In genomic region chr6:145818796-145819195, GRCh38 we compare ENCODE assay signal across 16 cellular contexts. TPM values are rescaled to one million over a fixed set of nuclear protein-coding genes. Genes with fewer than 3 reads are reported as not detected.
DNase-seq lines count a peak whose midpoint lies in the region; ATAC-seq and TF ChIP-seq lines count a peak whose summit lies in the region.
"Had no signal": no experiment of that assay in that cellular context is flagged by ENCODE, and none has a peak within 500 bp of the region (broad histone marks: within the 10 kb centered on the region; RNA-seq: fewer than 3 reads in every experiment).

No MANE protein-coding gene starts in this region.

- H3K27me3 Mint-ChIP-seq in effector memory CD8-positive, alpha-beta T cell, result no peaks in the 10 kb centered on the region
- no peaks in the 10 kb centered on the region for H3K27me3 Mint-ChIP-seq in activated CD8-positive, alpha-beta T cell treated with anti-CD3 and anti-CD28 coated beads, Interleukin-2, amount 10 ng/mL, durations not matched to agents 7 days and 5 days (ENCODE audit: low read depth)
- H3K27me3 Mint-ChIP-seq: CD4-positive, alpha-beta memory T cell had no signal

- H3K4me1 ChIP-seq in heart right ventricle, result peaks cover 0 to 40% (median 24%) of the 10 kb centered on the region in 9 donors
- peaks cover 30 to 36% of the 10 kb centered on the region in 2 donors for H3K4me1 ChIP-seq in gastrocnemius medialis

- peaks cover 3% of the 10 kb centered on the region for H3K36me3 Mint-ChIP-seq in effector memory CD8-positive, alpha-beta T cell (ENCODE audit: insufficient read depth)
- peaks cover 8% of the 10 kb centered on the region for H3K36me3 Mint-ChIP-seq in activated CD8-positive, alpha-beta T cell treated with anti-CD3 and anti-CD28 coated beads, Interleukin-2, amount 10 ng/mL, durations not matched to agents 7 days and 5 days (ENCODE audit: low read depth)

- H3K9me3 ChIP-seq in heart right ventricle (no peaks in the 10 kb centered on the region), gastrocnemius medialis (no peaks in the 10 kb centered on the region)
- H3K9me3 ChIP-seq: HAP-1 had no signal

- WGBS in heart right ventricle, 2 donors, result 51 to 52% methylated on average over 2 of the region's 2 CpGs

- in situ Hi-C loops in gastrocnemius medialis (cut with MboI; ENCODE audit: low sequenced_read_pairs in 4 of 4), result loop anchor here (5.0 to 25.0 kb wide), 5 partner anchors 81 to 1394 kb away; partner anchors contain the start of genes EPM2A (in 3 of the 4), SHPRH (in 1 of the 4) and STXBP5 (in 1 of the 4)

- TF ChIP-seq CTCF in heart right ventricle (IDR thresholded peaks at IDR 0.05) (no peak), gastrocnemius medialis (IDR thresholded peaks at IDR 0.05 in 4 of 5, conservative IDR thresholded peaks at IDR 0.05 in 1 of 5) (no peak)

- intact Hi-C loops in heart right ventricle (cut with DNase I), result loop anchor here in 3 of 10 donors (10.0 kb wide), 3 partner anchors 84 to 1386 kb away; partner anchors contain the start of genes SHPRH (in 2 of the 3), EPM2A (in 1 of the 3) and STXBP5 (in 1 of the 3)
- intact Hi-C loops in cardiac septum (cut with DNase I), result no loop called here
- intact Hi-C loops in gastrocnemius medialis (cut with DNase I; ENCODE audit: low total_unique reads), result no loop called here

- ATAC-seq in heart right ventricle, result peak in 1 of 8 donors; percentile 20
- ATAC-seq in effector memory CD8-positive, alpha-beta T cell (replicated peaks), result no peak
- peak in 1 of 2 donors; percentile 24 for ATAC-seq in gastrocnemius medialis
- no peak for ATAC-seq in activated CD8-positive, alpha-beta T cell treated with anti-CD3 and anti-CD28 coated beads, Interleukin-2, amount 10 ng/mL, durations not matched to agents 7 days and 5 days

- H3K27ac Mint-ChIP-seq in effector memory CD8-positive, alpha-beta T cell, result peak overlapping the region; percentile 7 to 52
- no peak overlapping the region for H3K27ac Mint-ChIP-seq in activated CD8-positive, alpha-beta T cell treated with anti-CD3 and anti-CD28 coated beads, Interleukin-2, amount 10 ng/mL, durations not matched to agents 7 days and 5 days
- H3K27ac Mint-ChIP-seq: CD14-positive monocyte; CD4-positive, alpha-beta memory T cell had no signal

- H3K4me3 Mint-ChIP-seq in effector memory CD8-positive, alpha-beta T cell, result no peak overlapping the region
- no peak overlapping the region for H3K4me3 Mint-ChIP-seq in activated CD8-positive, alpha-beta T cell treated with anti-CD3 and anti-CD28 coated beads, Interleukin-2, amount 10 ng/mL, durations not matched to agents 7 days and 5 days
- H3K4me3 Mint-ChIP-seq: CD14-positive monocyte; CD4-positive, alpha-beta memory T cell had no signal

- POLR2A ChIA-PET in activated CD8-positive, alpha-beta T cell treated with anti-CD3 and anti-CD28 coated beads, Interleukin-2, amount 10 ng/mL, durations not matched to agents 7 days and 5 days (lab: Charles Lee), result no interaction called here

- H3K36me3 ChIP-seq in heart right ventricle (no peaks in the 10 kb centered on the region), gastrocnemius medialis (no peaks in the 10 kb centered on the region)
- H3K36me3 ChIP-seq: BLaER1, HAP-1 had no signal

- H3K9me3 Mint-ChIP-seq in effector memory CD8-positive, alpha-beta T cell, result no peaks in the 10 kb centered on the region
- no peaks in the 10 kb centered on the region for H3K9me3 Mint-ChIP-seq in activated CD8-positive, alpha-beta T cell treated with anti-CD3 and anti-CD28 coated beads, Interleukin-2, amount 10 ng/mL, durations not matched to agents 7 days and 5 days (ENCODE audit: insufficient read depth)
- H3K9me3 Mint-ChIP-seq: CD14-positive monocyte; CD4-positive, alpha-beta memory T cell had no signal

- peaks cover 13 to 31% of the 10 kb centered on the region in 2 donors for H3K4me1 Mint-ChIP-seq in effector memory CD8-positive, alpha-beta T cell (ENCODE audit: low read depth in 2 of 2)
- peaks cover 31% of the 10 kb centered on the region for H3K4me1 Mint-ChIP-seq in activated CD8-positive, alpha-beta T cell treated with anti-CD3 and anti-CD28 coated beads, Interleukin-2, amount 10 ng/mL, durations not matched to agents 7 days and 5 days (ENCODE audit: low read depth)

- no peak for TF ChIP-seq POLR2A in gastrocnemius medialis (IDR thresholded peaks at IDR 0.05)

- H3K4me3 ChIP-seq in heart right ventricle, result no peak overlapping the region
- no peak overlapping the region for H3K4me3 ChIP-seq in gastrocnemius medialis
- H3K4me3 ChIP-seq: BLaER1, GM23248, HAP-1 had no signal

- H3K27ac ChIP-seq in heart right ventricle (peak overlapping the region in 7 of 10 donors; percentile 3 to 74 (median 58)), gastrocnemius medialis (peak overlapping the region; percentile 47 to 59 (median 57))
- H3K27ac ChIP-seq: BLaER1, GM23248 had no signal

- CTCF ChIA-PET in activated CD8-positive, alpha-beta T cell treated with anti-CD3 and anti-CD28 coated beads, Interleukin-2, amount 10 ng/mL, durations not matched to agents 7 days and 5 days (lab: Charles Lee), result no interaction called here

- DNase-seq in heart right ventricle, result no peak
- no peak for DNase-seq in cardiac septum (ENCODE audit: low spot score)
- DNase-seq in effector memory CD8-positive, alpha-beta T cell, result no peak
- no peak for DNase-seq in gastrocnemius medialis
- DNase-seq in activated CD8-positive, alpha-beta T cell treated with anti-CD3 and anti-CD28 coated beads, Interleukin-2, amount 10 ng/mL, durations not matched to agents 7 days and 5 days, result no peak
- DNase-seq in ureter (ENCODE audit: low spot score), result no peak
- no peak for DNase-seq in KG1 (lab: John Stamatoyannopoulos, UW)
- DNase-seq: 8988T; CD4-positive, alpha-beta memory T cell; DMS153; DMS79; GDM1; GM23248 had no signal

- no peaks in the 10 kb centered on the region for H3K27me3 ChIP-seq in heart right ventricle
- H3K27me3 ChIP-seq in gastrocnemius medialis, result no peaks in the 10 kb centered on the region
- H3K27me3 ChIP-seq: BLaER1 had no signal

RNA-seq across cellular contexts. Expression of gene FBXO30, which starts 4.2 kb away (rescaled TPM):
- total RNA-seq in heart right ventricle (10 to 100 TPM; 10.6 to 18.4 (median 14.2) TPM), cardiac septum (15.6 TPM), gastrocnemius medialis (10 to 100 TPM in 3 of 4 donors, 1 to 10 TPM in 1; 8.6 to 38.3 (median 17.7) TPM), ureter (12.1 TPM)
- polyA plus RNA-seq in heart right ventricle, result 1 to 10 TPM; 3.6 to 8.2 TPM
- 1 to 10 TPM; 3.5 to 4.1 TPM for total RNA-seq in activated CD8-positive, alpha-beta T cell treated with anti-CD3 and anti-CD28 coated beads, Interleukin-2, amount 10 ng/mL, durations not matched to agents 7 days and 5 days
